Comparison of ENCODE assay signal across 7 cellular contexts in the genomic region with DNA sequence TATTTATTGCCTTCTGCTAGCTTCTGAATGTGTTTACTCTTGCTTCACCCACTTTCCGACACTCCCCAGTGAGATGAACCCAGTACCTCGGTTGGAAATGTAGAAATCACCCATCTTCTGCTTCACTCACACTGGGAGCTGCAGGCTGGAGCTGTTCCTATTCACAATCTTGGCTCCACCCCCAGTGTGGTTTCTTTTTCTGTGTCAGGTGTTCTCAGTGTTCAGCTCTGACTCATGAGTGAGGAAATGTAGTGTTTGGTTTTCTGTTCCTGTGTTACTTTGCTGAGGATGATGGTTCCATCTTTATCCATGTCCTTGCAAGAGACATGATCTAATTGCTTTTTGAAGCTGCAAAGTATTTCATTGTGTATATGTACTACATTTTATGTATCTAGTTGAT.
DNase-seq lines count a peak whose midpoint lies in the region; ATAC-seq and TF ChIP-seq lines count a peak whose summit lies in the region.
"Not testable (repeated sequence)": the region's sequence is repeated elsewhere in the genome, so short reads cannot be mapped to it uniquely, and the experiment has no call there.

No MANE protein-coding gene starts in this region.

- H3K4me1 ChIP-seq in RWPE2 (ENCODE audit: insufficient read depth, poor library complexity, severe bottlenecking); upper lobe of right lung: not testable (repeated sequence)

- not testable (repeated sequence) for DNase-seq in RWPE2 (ENCODE audit: low spot score); central memory CD8-positive, alpha-beta T cell (ENCODE audit: low spot score in 2 of 2); upper lobe of right lung

- not testable (repeated sequence) for H3K27me3 ChIP-seq in RWPE2 (ENCODE audit: insufficient read depth, poor library complexity, severe bottlenecking); upper lobe of right lung

- not testable (repeated sequence) for TF ChIP-seq CTCF in RWPE2 (IDR thresholded peaks at IDR 0.05; ENCODE audit: poor library complexity, severe bottlenecking); upper lobe of right lung (IDR thresholded peaks at IDR 0.05)

- H3K4me1 Mint-ChIP-seq in central memory CD8-positive, alpha-beta T cell = not testable (repeated sequence)

- not testable (repeated sequence) for H3K27ac ChIP-seq in RWPE2 (ENCODE audit: poor library complexity, severe bottlenecking); upper lobe of right lung

- H3K9me3 ChIP-seq in RWPE2 (ENCODE audit: severe bottlenecking); upper lobe of right lung: not testable (repeated sequence)

- peak; percentile 53 for ATAC-seq in GM19035 (IDR thresholded peaks at IDR 0.05; ENCODE audit: unreplicated experiment)
- peak; percentile 94 for ATAC-seq in GM21515 (IDR thresholded peaks at IDR 0.05; ENCODE audit: unreplicated experiment)
- peak; percentile 73 for ATAC-seq in HG02623 (IDR thresholded peaks at IDR 0.05; ENCODE audit: unreplicated experiment)
- ATAC-seq in HG03439 (IDR thresholded peaks at IDR 0.05; ENCODE audit: unreplicated experiment) = peak; percentile 90
- peak; percentile 100 for ATAC-seq in RWPE2 (ENCODE audit: low read depth)
- peak; percentile 52 for ATAC-seq in central memory CD8-positive, alpha-beta T cell (replicated peaks; ENCODE audit: extremely low read depth, poor library complexity, severe bottlenecking)
- peak; percentile 59 for ATAC-seq in upper lobe of right lung

- H3K36me3 Mint-ChIP-seq in central memory CD8-positive, alpha-beta T cell (ENCODE audit: insufficient read depth) = not testable (repeated sequence)

- intact Hi-C loops in upper lobe of right lung (cut with DNase I) = not testable (repeated sequence)

- H3K4me3 Mint-ChIP-seq in central memory CD8-positive, alpha-beta T cell = not testable (repeated sequence)

- not testable (repeated sequence) for H3K9me3 Mint-ChIP-seq in central memory CD8-positive, alpha-beta T cell

- not testable (repeated sequence) for H3K36me3 ChIP-seq in RWPE2 (ENCODE audit: low read depth); upper lobe of right lung

- not testable (repeated sequence) for H3K4me3 ChIP-seq in RWPE2 (ENCODE audit: severe bottlenecking); upper lobe of right lung

- not testable (repeated sequence) for H3K27ac Mint-ChIP-seq in central memory CD8-positive, alpha-beta T cell (ENCODE audit: low read depth)

- H3K27me3 Mint-ChIP-seq in central memory CD8-positive, alpha-beta T cell = not testable (repeated sequence)
